18 cellular contexts compared by ENCODE assay signal in the genomic region with DNA sequence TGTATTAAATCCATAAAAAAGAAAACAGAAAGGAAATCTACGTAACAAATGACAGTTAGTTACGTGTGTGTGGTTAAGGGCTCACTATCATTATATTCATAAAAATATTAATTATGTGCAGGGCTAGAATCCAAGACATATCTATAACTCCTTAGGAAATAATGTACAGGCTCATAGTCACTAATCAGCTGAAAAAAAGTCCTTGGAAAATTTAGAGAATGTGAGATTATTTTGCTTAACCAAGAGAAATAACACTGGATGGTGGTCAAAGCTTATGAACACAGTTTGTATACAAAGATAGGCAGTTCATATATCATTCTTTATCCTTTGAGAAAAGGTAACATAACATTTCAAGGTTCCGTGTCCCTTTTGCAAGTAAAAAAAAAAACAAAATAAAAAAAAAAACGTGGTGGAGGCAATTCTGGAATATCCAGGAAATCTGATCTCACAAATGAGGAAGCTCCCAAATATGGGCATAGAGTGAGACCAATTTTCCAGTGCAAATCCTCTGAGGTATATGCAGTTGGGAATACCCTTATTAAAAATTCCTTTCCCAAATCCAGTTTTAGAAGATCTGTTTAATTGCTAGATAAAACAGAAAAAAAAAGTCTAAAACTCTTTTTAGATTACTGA. TPM values are rescaled to one million over a fixed set of nuclear protein-coding genes. Genes with fewer than 3 reads are reported as not detected.
DNase-seq lines count a peak whose midpoint lies in the region; ATAC-seq, FAIRE-seq and TF ChIP-seq lines count a peak whose summit lies in the region.
"Had no signal": no experiment of that assay in that cellular context is flagged by ENCODE, and none has a peak within 500 bp of the region (broad histone marks: within the 10 kb centered on the region; RNA-seq: fewer than 3 reads in every experiment).

No MANE protein-coding gene starts in this region.

- H3K27me3 ChIP-seq in breast epithelium (no peaks in the 10 kb centered on the region), K562 (ENCODE audit: control insufficient read depth in 2 of 2, insufficient read depth in 2 of 2, low read length in 2 of 2) (no peaks in the 10 kb centered on the region), left lung (no peaks in the 10 kb centered on the region), vagina (no peaks in the 10 kb centered on the region)

- no peak overlapping the region for H3K9ac ChIP-seq in K562 (ENCODE audit: insufficient read depth in 1 of 2, low read depth in 2 of 2, low read length in 2 of 2)

- BruUV-seq in MCF 10A (replicated peaks; lab: Mats Ljungman, UMichigan) (no TSS peak), K562 (replicated peaks; lab: Mats Ljungman, UMichigan) (no TSS peak)

- DNase-seq in MCF 10A (ENCODE audit: unreplicated experiment) (peak; percentile 30), breast epithelium (ENCODE audit: low spot score in 2 of 2) (no peak), K562 (ENCODE audit: extremely low read depth in 1 of 4, low spot score in 3 of 4) (no peak), left lung (no peak), vagina (ENCODE audit: extremely low spot score in 2 of 2) (no peak), caudate nucleus (lab: John Stamatoyannopoulos, UW) (no peak), NCI-H146 treated with DMSO at 0.1 percent for 48 hours (lab: John Stamatoyannopoulos, UW; ENCODE audit: unreplicated experiment) (no peak)
- DNase-seq: activated CD4-positive, alpha-beta T cell treated with anti-CD3 and anti-CD28 coated beads for 1 hour; activated CD8-positive, alpha-beta memory T cell treated with anti-CD3 and anti-CD28 coated beads, Interleukin-2, amount 50 U/mL, for 48 hours; Calu3; mammary epithelial cell; NCI-H146; NCI-H526 treated with DMSO at 0.1 percent for 48 hours; RPMI8226; stimulated activated naive CD4-positive, alpha-beta T cell had no signal

- no peak overlapping the region for H3K27ac Mint-ChIP-seq in MCF 10A (ENCODE audit: low read depth, unreplicated experiment)
- H3K27ac Mint-ChIP-seq: dendritic cell treated with granulocyte-macrophage colony-stimulating factor and Interleukin-4, amounts not matched to agents 40 ng/mL and 50 ng/mL, for 4 days; T-helper 1 cell treated with Interleukin-12 subunit alpha and Interleukin-12 subunit beta and Interleukin-4 antibody, amounts not matched to agents 30 μg/mL and 1 μg/mL, for 36 hours had no signal

- ATAC-seq in K562 (no peak), left lung (peak; percentile 25), GM21723 (IDR thresholded peaks at IDR 0.05; ENCODE audit: unreplicated experiment) (no peak)

- H3K9me3 Mint-ChIP-seq in MCF 10A (ENCODE audit: unreplicated experiment), result no peaks in the 10 kb centered on the region
- H3K9me3 Mint-ChIP-seq: dendritic cell treated with granulocyte-macrophage colony-stimulating factor and Interleukin-4, amounts not matched to agents 40 ng/mL and 50 ng/mL, for 4 days had no signal

- no peak overlapping the region for H3K4me2 ChIP-seq in K562 (ENCODE audit: insufficient read depth, low read length)

- intact Hi-C loops in MCF 10A (cut with micrococcal nuclease) (no loop called here), breast epithelium (cut with DNase I; ENCODE audit: low total_unique reads) (no loop called here), K562 (cut with micrococcal nuclease) (no loop called here), left lung (cut with DNase I) (no loop called here), vagina (cut with DNase I) (no loop called here)

- H3K27ac ChIP-seq in breast epithelium (no peak overlapping the region), K562 (ENCODE audit: extremely low read depth, low read depth, low read length) (no peak overlapping the region), left lung (no peak overlapping the region), vagina (peak overlapping the region; percentile 1), caudate nucleus (ENCODE audit: low read depth, low read length) (no peak overlapping the region)

- H3K27me3 Mint-ChIP-seq in MCF 10A (ENCODE audit: insufficient read depth, unreplicated experiment), result no peaks in the 10 kb centered on the region
- H3K27me3 Mint-ChIP-seq: dendritic cell treated with granulocyte-macrophage colony-stimulating factor and Interleukin-4, amounts not matched to agents 40 ng/mL and 50 ng/mL, for 4 days had no signal

- H4K20me1 ChIP-seq in K562 (replicated peaks; ENCODE audit: control insufficient read depth, insufficient read depth, low read length), result no peaks in the 10 kb centered on the region

- POLR2A ChIA-PET in MCF 10A (lab: Yijun Ruan, JAX), result interaction anchor here (0.6 to 1.2 kb wide), 8 partner anchors 10 to 514 kb away, joined by 3 to 4 read pairs (median 3); partner anchors contain the start of gene TNFAIP3
- POLR2A ChIA-PET in K562 (lab: Yijun Ruan, JAX), result interaction anchor here (0.6 to 1.5 kb wide), 6 partner anchors 9 to 420 kb away, joined by 3 to 5 read pairs (median 3); no protein-coding TSS in a partner anchor

- H2AFZ ChIP-seq in K562 (ENCODE audit: low read depth, low read length), result peak overlapping the region; percentile 28; the same call in 1 of the 2 replicates

- no peak for FAIRE-seq in K562 (lab: Jason Lieb, UNC)

- no peaks in the 10 kb centered on the region for H3K36me3 ChIP-seq in breast epithelium
- no peaks in the 10 kb centered on the region for H3K36me3 ChIP-seq in K562 (ENCODE audit: control insufficient read depth, insufficient read depth, low read length)
- no peaks in the 10 kb centered on the region for H3K36me3 ChIP-seq in left lung
- no peaks in the 10 kb centered on the region for H3K36me3 ChIP-seq in vagina

- in situ Hi-C loops in K562 (cut with MboI), result no loop called here

- no peaks in the 10 kb centered on the region for H3K9me1 ChIP-seq in K562 (ENCODE audit: control insufficient read depth, insufficient read depth, low read length)

- H3K36me3 Mint-ChIP-seq in MCF 10A (ENCODE audit: insufficient read depth, unreplicated experiment), result no peaks in the 10 kb centered on the region

- H3K4me1 ChIP-seq in breast epithelium (no peaks in the 10 kb centered on the region), K562 (replicated peaks in 1 of 2; ENCODE audit: control insufficient read depth in 2 of 2, insufficient read depth in 2 of 2, low read length in 2 of 2) (peaks cover 7 to 44% of the 10 kb centered on the region in 2 experiments; a peak in 4 of 5 replicates), left lung (peaks cover 0 to 48% of the 10 kb centered on the region in 2 donors), vagina (peaks cover 22% of the 10 kb centered on the region)

- H3K79me2 ChIP-seq in K562 (ENCODE audit: control insufficient read depth, insufficient read depth, low read length), result no peaks in the 10 kb centered on the region

- 61% methylated on average over 4 of the region's 4 CpGs for WGBS in K562 (ENCODE audit: insufficient coverage, low coverage, missing lambda C conversion rate)

- CTCF ChIA-PET in MCF 10A (lab: Yijun Ruan, JAX) (interaction anchor here (0.6 to 1.2 kb wide), 6 partner anchors 12 to 153 kb away, joined by 3 to 4 read pairs (median 3); no protein-coding TSS in a partner anchor), K562 (lab: Yijun Ruan, JAX; ENCODE audit: low intra/inter-chr PET ratio) (interaction anchor here (0.6 kb wide), 2 partner anchors 49 to 92 kb away, joined by 3 to 4 read pairs; no protein-coding TSS in a partner anchor)

- H3K4me3 ChIP-seq in breast epithelium, result no peak overlapping the region
- no peak overlapping the region for H3K4me3 ChIP-seq in K562
- H3K4me3 ChIP-seq in left lung, result no peak overlapping the region
- no peak overlapping the region for H3K4me3 ChIP-seq in vagina

- no peak for TF ChIP-seq CTCF in MCF 10A (IDR thresholded peaks at IDR 0.05; ENCODE audit: unreplicated experiment)
- TF ChIP-seq CTCF in breast epithelium (IDR thresholded peaks at IDR 0.05), result no peak
- no peak for TF ChIP-seq CTCF in K562 (IDR thresholded peaks at IDR 0.05 in 2 of 3, conservative IDR thresholded peaks at IDR 0.05 in 1 of 3; ENCODE audit: insufficient read depth in 2 of 3, low read depth in 1 of 3, low read length in 3 of 3)
- TF ChIP-seq CTCF in left lung (IDR thresholded peaks at IDR 0.05), result no peak
- TF ChIP-seq CTCF in vagina (IDR thresholded peaks at IDR 0.05), result no peak

- H3K4me3 Mint-ChIP-seq in MCF 10A (ENCODE audit: unreplicated experiment), result no peak overlapping the region
- H3K4me3 Mint-ChIP-seq: dendritic cell treated with granulocyte-macrophage colony-stimulating factor and Interleukin-4, amounts not matched to agents 40 ng/mL and 50 ng/mL, for 4 days; T-helper 1 cell treated with Interleukin-12 subunit alpha and Interleukin-12 subunit beta and Interleukin-4 antibody, amounts not matched to agents 30 μg/mL and 1 μg/mL, for 36 hours had no signal

- no peak for TF ChIP-seq POLR2A in breast epithelium (IDR thresholded peaks at IDR 0.05)
- no peak for TF ChIP-seq POLR2A in K562 (conservative IDR thresholded peaks at IDR 0.05)
- no peak for TF ChIP-seq POLR2A in vagina (IDR thresholded peaks at IDR 0.05)

- no peak for TF ChIP-seq EP300 in K562 (IDR thresholded peaks at IDR 0.05; ENCODE audit: low read length)

- TF ChIP-seq RAD21 in K562 (CRISPR knock-in tag; conservative IDR thresholded peaks at IDR 0.05 in 1 of 2, IDR thresholded peaks at IDR 0.05 in 1 of 2), result no peak

- H3K9me3 ChIP-seq in breast epithelium (no peaks in the 10 kb centered on the region), K562 (replicated peaks; ENCODE audit: control insufficient read depth, insufficient read depth, low read depth, low read length) (no peaks in the 10 kb centered on the region), left lung (no peaks in the 10 kb centered on the region), vagina (no peaks in the 10 kb centered on the region)

- peaks cover 25% of the 10 kb centered on the region for H3K4me1 Mint-ChIP-seq in MCF 10A (ENCODE audit: insufficient read depth, unreplicated experiment)

RNA-seq across cellular contexts. Expression of gene TNFAIP3, which starts 17.9 kb away (rescaled TPM):
- total RNA-seq in MCF 10A (2022), result 38.2 and 52.8 TPM in 2 replicates
- total RNA-seq in breast epithelium, result 10 to 100 TPM; 21.3 to 50.5 (median 25.9) TPM
- 14.3 and 18.6 TPM in 2 replicates for total RNA-seq in K562 (2011; cell fraction: chromatin; rRNA removed; ENCODE audit: low replicate concordance)
- total RNA-seq in K562 (2011; cell fraction: nucleolus; rRNA removed), result 8.0 and 9.1 TPM in 2 replicates
- 10.2 and 11.3 TPM in 2 replicates for total RNA-seq in K562 (2011; cell fraction: nucleoplasm; rRNA removed)
- total RNA-seq in K562 (2014; rRNA removed), result 5.9 and 6.2 TPM in 2 replicates
- 6.5 and 6.9 TPM in 2 replicates for total RNA-seq in K562 (2014; rRNA removed; fragmentation: Illumina TruSeq; extraction: Trizol)
- 4.6 TPM in 2 replicates for total RNA-seq in K562 (2015; rRNA removed; fragmentation: Illumina TruSeq; extraction: Trizol)
- total RNA-seq in K562 (2021), result 12.5 and 17.0 TPM in 2 replicates
- polyA plus RNA-seq in K562 (2011; rRNA removed), result 6.4 and 11.8 TPM in 2 replicates
- 2.5 and 5.0 TPM in 2 replicates for polyA plus RNA-seq in K562 (2011; cell fraction: cytosol; rRNA removed)
- polyA plus RNA-seq in K562 (2011; cell fraction: nucleus; rRNA removed), result 21.1 and 33.6 TPM in 2 replicates
- 5.7 and 26.6 TPM in 2 replicates for polyA plus RNA-seq in K562 (2012)
- 9.8 and 11.5 TPM in 2 replicates for polyA plus RNA-seq in K562 (2014; fragmentation: Illumina TruSeq; extraction: Trizol)
- 1 to 10 TPM in 1 of 2 experiments, under 1 TPM in 1; 0.79 to 1.3 TPM for polyA plus RNA-seq in K562 (2014; fragmentation: Nextera tagmentation; extraction: Ambion mirVana)
- 9.2 and 9.5 TPM in 2 replicates for polyA plus RNA-seq in K562 (2014; rRNA removed)
- 5.4 and 11.3 TPM in 2 replicates for polyA minus RNA-seq in K562 (2011; rRNA and poly(A)+ RNA removed)
- polyA minus RNA-seq in K562 (2011; cell fraction: cytosol; rRNA and poly(A)+ RNA removed), result 2.9 and 4.6 TPM in 2 replicates
- 6.7 and 20.5 TPM in 2 replicates for polyA minus RNA-seq in K562 (2011; cell fraction: nucleus; rRNA and poly(A)+ RNA removed)
- total RNA-seq in left lung, result 100 to 1,000 TPM in 1 of 2 donors, 10 to 100 TPM in 1; 22.6 to 102 TPM
- total RNA-seq in vagina, result 28.5 TPM
